Comparison of ENCODE assay signal across 29 cellular contexts in the genomic region with DNA sequence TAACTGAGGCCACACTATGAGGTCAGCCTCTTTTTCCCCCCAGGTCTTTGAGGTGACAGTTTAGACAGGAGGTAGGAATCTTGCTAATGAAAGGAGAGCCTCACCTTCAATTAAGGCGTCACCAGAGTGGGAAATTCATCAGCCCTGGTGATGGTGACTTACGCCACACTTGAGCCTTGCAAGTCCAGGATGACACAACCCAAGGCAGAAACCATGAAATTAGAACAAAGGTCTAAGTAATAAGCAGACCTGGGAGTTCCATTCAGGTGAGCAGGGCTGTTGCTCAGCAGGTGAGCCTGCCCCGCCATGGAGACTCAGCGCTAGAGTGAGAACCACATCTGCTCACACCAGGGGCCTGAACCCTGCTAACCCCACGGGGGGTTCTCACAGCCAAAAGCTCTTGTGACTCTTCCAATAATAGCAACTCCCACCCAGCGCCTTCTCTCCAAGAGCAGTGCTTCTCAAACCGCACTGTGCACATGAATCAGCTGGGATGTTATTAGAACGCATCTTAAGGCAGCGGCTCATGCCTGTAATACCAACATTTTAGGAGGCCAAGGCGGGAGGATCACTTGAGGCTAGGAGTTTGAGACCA. TPM values are rescaled to one million over a fixed set of nuclear protein-coding genes. Genes with fewer than 3 reads are reported as not detected.
DNase-seq lines count a peak whose midpoint lies in the region; ATAC-seq and TF ChIP-seq lines count a peak whose summit lies in the region.
"Had no signal": no experiment of that assay in that cellular context is flagged by ENCODE, and none has a peak within 500 bp of the region (broad histone marks: within the 10 kb centered on the region; RNA-seq: fewer than 3 reads in every experiment).

No MANE protein-coding gene starts in this region.

- H3K4me3 ChIP-seq in astrocyte of the spinal cord (ENCODE audit: low read depth, low read length) (no peak overlapping the region), thoracic aorta (no peak overlapping the region)
- H3K4me3 ChIP-seq in CD4-positive, alpha-beta memory T cell (ENCODE audit: low read length in 2 of 2) = no peak overlapping the region
- H3K4me3 ChIP-seq: body of pancreas, neural progenitor cell, stomach, tibial nerve had no signal

- CTCF ChIA-PET in CD4-positive, alpha-beta memory T cell (lab: Charles Lee; ENCODE audit: partially characterized antibody) = no interaction called here

- H3K4me1 Mint-ChIP-seq in CD4-positive, alpha-beta memory T cell = no peaks in the 10 kb centered on the region
- H3K4me1 Mint-ChIP-seq: CD4-positive, CD25-positive, alpha-beta regulatory T cell; immature natural killer cell had no signal

- DNase-seq in left cardiac atrium (no peak), cardiac septum (ENCODE audit: low spot score) (no peak), astrocyte of the spinal cord (ENCODE audit: low read depth, low spot score) (peak; percentile 70), kidney tubule cell (ENCODE audit: low spot score) (peak; percentile 82), thoracic aorta (ENCODE audit: low spot score) (no peak)
- DNase-seq in CD4-positive, alpha-beta memory T cell = no peak
- no peak for DNase-seq in stimulated activated naive CD4-positive, alpha-beta T cell treated with Interleukin-2 at 50 U/mL for 16 hours (lab: John Stamatoyannopoulos, UW)
- DNase-seq: activated CD8-positive, alpha-beta memory T cell treated with anti-CD3 and anti-CD28 coated beads, Interleukin-2, amount 50 U/mL, for 48 hours; activated CD8-positive, alpha-beta T cell treated with anti-CD3 and anti-CD28 coated beads for 36 hours; activated naive CD4-positive, alpha-beta T cell treated with anti-CD3 and anti-CD28 coated beads for 36 hours; AML-193; body of pancreas; CD4-positive, CD25-positive, alpha-beta regulatory T cell; immature natural killer cell; Kasumi-1; NCI-H1694; NCI-H2171; NCI-H524; SHP77 treated with DMSO at 0.1 percent for 48 hours; stimulated activated CD4-positive, alpha-beta T cell treated with anti-CD3 and anti-CD28 coated beads, Interleukin-2, amount 100 ng/mL, for 48 hours; stomach had no signal

- POLR2A ChIA-PET in CD4-positive, alpha-beta memory T cell (lab: Charles Lee; ENCODE audit: partially characterized antibody) = no interaction called here

- ATAC-seq in left cardiac atrium = peak; percentile 16 to 17
- no peak for ATAC-seq in thoracic aorta (ENCODE audit: insufficient number of reproducible peaks, low FRiP score, low read depth)
- no peak for ATAC-seq in GM19035 (IDR thresholded peaks at IDR 0.05; ENCODE audit: unreplicated experiment)
- ATAC-seq: activated CD8-positive, alpha-beta T cell treated with anti-CD3 and anti-CD28 coated beads for 36 hours; body of pancreas; left lobe of liver; Panc1 had no signal

- H3K27me3 Mint-ChIP-seq in CD4-positive, alpha-beta memory T cell = peaks cover 1 to 2% of the 10 kb centered on the region in 2 donors
- H3K27me3 Mint-ChIP-seq: activated CD8-positive, alpha-beta T cell treated with anti-CD3 and anti-CD28 coated beads for 36 hours had no signal

- no peaks in the 10 kb centered on the region for H3K9me3 ChIP-seq in thoracic aorta
- no peaks in the 10 kb centered on the region for H3K9me3 ChIP-seq in CD4-positive, alpha-beta memory T cell (ENCODE audit: control insufficient read depth in 1 of 2, low read length in 2 of 2)
- H3K9me3 ChIP-seq: body of pancreas, stomach, tibial nerve had no signal

- peaks cover 3 to 32% of the 10 kb centered on the region in 2 donors for H3K4me1 ChIP-seq in thoracic aorta (ENCODE audit: control insufficient read depth in 1 of 2, low read depth in 2 of 2)
- H3K4me1 ChIP-seq in CD4-positive, alpha-beta memory T cell (ENCODE audit: insufficient read depth, low read length) = no peaks in the 10 kb centered on the region
- H3K4me1 ChIP-seq: parathyroid adenoma had no signal

- in situ Hi-C loops in astrocyte of the spinal cord (cut with HindIII; ENCODE audit: low sequenced_read_pairs) = no loop called here

- peak overlapping the region; percentile 47 to 65 for H3K27ac ChIP-seq in thoracic aorta
- H3K27ac ChIP-seq in CD4-positive, alpha-beta memory T cell (ENCODE audit: low read depth, low read length) = no peak overlapping the region
- H3K27ac ChIP-seq: body of pancreas, HL-60, neural progenitor cell, parathyroid adenoma, stomach, tibial nerve had no signal

- H3K36me3 Mint-ChIP-seq in CD4-positive, alpha-beta memory T cell = no peaks in the 10 kb centered on the region
- H3K36me3 Mint-ChIP-seq: CD4-positive, CD25-positive, alpha-beta regulatory T cell; immature natural killer cell; neural progenitor cell had no signal

- TF ChIP-seq CTCF in astrocyte of the spinal cord (IDR thresholded peaks at IDR 0.05; ENCODE audit: low read depth, low read length) (no peak), thoracic aorta (IDR thresholded peaks at IDR 0.05) (no peak)

- H3K9me3 Mint-ChIP-seq in CD4-positive, alpha-beta memory T cell = no peaks in the 10 kb centered on the region
- H3K9me3 Mint-ChIP-seq: activated CD8-positive, alpha-beta T cell treated with anti-CD3 and anti-CD28 coated beads for 36 hours; activated naive CD4-positive, alpha-beta T cell treated with anti-CD3 and anti-CD28 coated beads for 36 hours; immature natural killer cell; neural progenitor cell; T-helper 2 cell treated with Interferon-gamma antibody and Interleukin-4, amounts not matched to agents 5 μg/mL and 100 μg/mL, for 36 hours had no signal

- no peak overlapping the region for H3K27ac Mint-ChIP-seq in CD4-positive, alpha-beta memory T cell
- H3K27ac Mint-ChIP-seq: activated CD8-positive, alpha-beta T cell treated with anti-CD3 and anti-CD28 coated beads for 36 hours; activated naive CD4-positive, alpha-beta T cell treated with anti-CD3 and anti-CD28 coated beads for 36 hours; CD4-positive, CD25-positive, alpha-beta regulatory T cell; immature natural killer cell; T-helper 2 cell treated with Interferon-gamma antibody and Interleukin-4, amounts not matched to agents 5 μg/mL and 100 μg/mL, for 36 hours had no signal

- H3K4me3 Mint-ChIP-seq in CD4-positive, alpha-beta memory T cell = no peak overlapping the region
- H3K4me3 Mint-ChIP-seq: activated CD8-positive, alpha-beta T cell treated with anti-CD3 and anti-CD28 coated beads for 36 hours; activated naive CD4-positive, alpha-beta T cell treated with anti-CD3 and anti-CD28 coated beads for 36 hours; immature natural killer cell; neural progenitor cell; T-helper 2 cell treated with Interferon-gamma antibody and Interleukin-4, amounts not matched to agents 5 μg/mL and 100 μg/mL, for 36 hours had no signal

- intact Hi-C loops in left cardiac atrium (cut with DNase I) (no loop called here), cardiac septum (cut with DNase I) (no loop called here)
- intact Hi-C loops in CD4-positive, alpha-beta memory T cell (cut with micrococcal nuclease) = no loop called here

- no peaks in the 10 kb centered on the region for H3K36me3 ChIP-seq in thoracic aorta
- H3K36me3 ChIP-seq in CD4-positive, alpha-beta memory T cell (ENCODE audit: insufficient read depth, low read length) = no peaks in the 10 kb centered on the region
- H3K36me3 ChIP-seq: neural progenitor cell, stomach, tibial nerve had no signal

- no peaks in the 10 kb centered on the region for H3K27me3 ChIP-seq in thoracic aorta (replicated peaks; ENCODE audit: insufficient read depth)
- peaks cover 4% of the 10 kb centered on the region for H3K27me3 ChIP-seq in CD4-positive, alpha-beta memory T cell (ENCODE audit: insufficient read depth, low read length)
- H3K27me3 ChIP-seq: body of pancreas, neural progenitor cell had no signal

RNA-seq across cellular contexts. Expression of gene KIFC3, which starts 28.7 kb away (rescaled TPM):
- total RNA-seq in left cardiac atrium = 10 to 100 TPM; 37.1 to 55.4 TPM
- 70.1 TPM for total RNA-seq in cardiac septum
- total RNA-seq in thoracic aorta = 100 to 1,000 TPM; 109 to 123 TPM
- 1 to 10 TPM; 1.6 to 1.9 TPM for total RNA-seq in CD4-positive, alpha-beta memory T cell
- not detected for polyA plus RNA-seq in CD4-positive, alpha-beta memory T cell
- polyA plus RNA-seq: CD4-positive, CD25-positive, alpha-beta regulatory T cell had no signal

Comparison
In these comparisons a context has a peak if more than half of its experiments do, and no peak if none do; other contexts are left out.
1. ATAC-seq: peak in left cardiac atrium (2 of 2); none in thoracic aorta (single experiment) and GM19035 (single experiment).
2. DNase-seq: peak in astrocyte of the spinal cord (single experiment) and kidney tubule cell (single experiment); none in left cardiac atrium (single experiment), cardiac septum (single experiment), thoracic aorta (single experiment), CD4-positive, alpha-beta memory T cell (0 of 5) and stimulated activated naive CD4-positive, alpha-beta T cell treated with Interleukin-2 at 50 U/mL for 16 hours (single experiment).
3. RNA of gene KIFC3, which starts 28.7 kb away (total RNA-seq): 109 to 123 TPM in thoracic aorta, 70.1 TPM in cardiac septum (single experiment) and 37.1 to 55.4 TPM in left cardiac atrium; 1.6 to 1.9 TPM in CD4-positive, alpha-beta memory T cell; every median in the first group is over 10 times any median in the second.